25 cellular contexts compared by ENCODE assay signal in the genomic region with DNA sequence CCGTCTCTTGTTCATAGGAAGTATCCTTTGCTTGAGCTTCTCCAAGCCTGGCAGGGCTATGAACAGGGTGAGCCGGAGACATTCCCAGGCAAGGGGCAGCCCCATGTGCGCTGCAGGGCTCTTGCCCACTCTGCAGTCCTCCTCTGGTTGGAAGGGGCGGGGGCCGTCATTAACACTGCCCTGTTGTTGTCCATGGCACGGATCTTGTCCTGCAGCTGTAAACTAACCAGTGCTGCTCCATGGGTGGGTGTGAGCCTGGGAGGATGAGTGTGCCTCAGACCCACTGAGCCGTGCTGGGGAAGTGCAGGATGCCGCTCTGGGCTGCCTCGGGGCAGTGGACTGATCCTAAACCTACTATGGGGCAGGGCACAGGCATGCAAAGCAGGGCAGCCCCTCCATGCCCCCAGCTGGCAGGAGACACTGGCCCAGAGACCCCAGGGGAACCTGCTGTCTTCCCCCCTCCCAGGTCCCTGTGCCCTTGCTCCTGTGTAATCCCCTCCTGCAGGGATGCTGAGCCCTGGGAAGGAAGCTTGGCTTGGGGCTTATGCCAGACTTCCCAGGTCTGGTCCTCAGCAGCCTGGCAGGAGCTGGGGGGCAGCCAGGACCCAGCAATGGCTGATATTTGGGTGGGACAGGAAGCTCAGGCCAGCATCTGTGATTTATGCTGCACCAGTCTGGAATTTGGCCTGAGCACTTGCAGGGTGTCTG.
DNase-seq lines count a peak whose midpoint lies in the region; TF ChIP-seq lines count a peak whose summit lies in the region.
"Had no signal": no experiment of that assay in that cellular context is flagged by ENCODE, and none has a peak within 500 bp of the region (broad histone marks: within the 10 kb centered on the region; RNA-seq: fewer than 3 reads in every experiment).

No MANE protein-coding gene starts in this region.

- H3K36me3 ChIP-seq in HUES48 (ENCODE audit: control insufficient read depth, insufficient read depth, low read length): no peaks in the 10 kb centered on the region
- H3K36me3 ChIP-seq: BE2C, gastrocnemius medialis, uterus had no signal

- peak overlapping the region in 2 of 3 experiments; percentile 58 to 61 for H3K27ac Mint-ChIP-seq in nephron
- H3K27ac Mint-ChIP-seq: activated CD8-positive, alpha-beta T cell treated with anti-CD3 and anti-CD28 coated beads for 36 hours; activated T-cell treated with anti-CD3 and anti-CD28 coated beads, Interleukin-2, amount 50 U/mL, for 24 hours had no signal

- no peak overlapping the region for H3K4me3 Mint-ChIP-seq in nephron
- H3K4me3 Mint-ChIP-seq: activated CD8-positive, alpha-beta T cell treated with anti-CD3 and anti-CD28 coated beads for 36 hours; activated T-cell treated with anti-CD3 and anti-CD28 coated beads, Interleukin-2, amount 50 U/mL, for 24 hours had no signal

- H3K4me1 Mint-ChIP-seq in nephron: peaks cover 32% of the 10 kb centered on the region

- no peaks in the 10 kb centered on the region for H3K9me3 Mint-ChIP-seq in nephron
- H3K9me3 Mint-ChIP-seq: activated CD8-positive, alpha-beta T cell treated with anti-CD3 and anti-CD28 coated beads for 36 hours; activated T-cell treated with anti-CD3 and anti-CD28 coated beads, Interleukin-2, amount 50 U/mL, for 24 hours had no signal

- peak overlapping the region; percentile 3 for H3K27ac ChIP-seq in HUES48 (ENCODE audit: low read depth, low read length)
- H3K27ac ChIP-seq: body of pancreas, gastrocnemius medialis, uterus had no signal

- no peaks in the 10 kb centered on the region for H3K9me3 ChIP-seq in HUES48 (ENCODE audit: control insufficient read depth, insufficient read depth, low read length)
- H3K9me3 ChIP-seq: BE2C, body of pancreas, gastrocnemius medialis, uterus had no signal

- no peak overlapping the region for H3K9ac ChIP-seq in HUES48 (ENCODE audit: low read depth, low read length)

- peaks cover 90% of the 10 kb centered on the region for H3K27me3 ChIP-seq in HUES48 (ENCODE audit: control insufficient read depth, insufficient read depth, low read length)
- H3K27me3 ChIP-seq: BE2C, body of pancreas, uterus had no signal

- H3K4me3 ChIP-seq in HUES48 (ENCODE audit: low read depth, low read length): no peak overlapping the region
- H3K4me3 ChIP-seq: body of pancreas, gastrocnemius medialis, uterus had no signal

- DNase-seq in Ammon's horn (ENCODE audit: low spot score) (peak; percentile 77), globus pallidus (ENCODE audit: low spot score) (peak; percentile 63), NCI-H1105 (lab: John Stamatoyannopoulos, UW) (no peak), NCI-H2081 (lab: John Stamatoyannopoulos, UW) (no peak), UCSD-AML1 (lab: John Stamatoyannopoulos, UW; ENCODE audit: unreplicated experiment) (no peak), COLO668 (lab: John Stamatoyannopoulos, UW; ENCODE audit: unreplicated experiment) (no peak)
- DNase-seq: activated CD4-positive, CD25-positive, alpha-beta regulatory T cell; activated CD8-positive, alpha-beta T cell treated with anti-CD3 and anti-CD28 coated beads for 36 hours; activated T-cell treated with anti-CD3 and anti-CD28 coated beads, Interleukin-2, amount 50 U/mL, for 24 hours; BE2C; body of pancreas; COR-L47; DMS79; gastrocnemius medialis; GOT3; NCI-H1417; NCI-H446 treated with DMSO at 0.1 percent for 48 hours; PC-3; SHP77; small intestine; stimulated activated CD4-positive, alpha-beta T cell treated with anti-CD3 and anti-CD28 coated beads, Interleukin-1b, Interleukin-23, amount 100 ng/mL, for 48 hours; SW 1271; uterus had no signal

- peaks cover 6% of the 10 kb centered on the region for H3K36me3 Mint-ChIP-seq in nephron (ENCODE audit: low read depth)

- no peak for TF ChIP-seq CTCF in nephron (IDR thresholded peaks at IDR 0.05; ENCODE audit: unreplicated experiment in 3 of 3)

- H3K27me3 Mint-ChIP-seq in nephron (ENCODE audit: low read depth): peaks cover 33% of the 10 kb centered on the region

- peaks cover 23% of the 10 kb centered on the region for H3K4me1 ChIP-seq in HUES48 (ENCODE audit: control insufficient read depth, insufficient read depth, low read length)
- H3K4me1 ChIP-seq: BE2C, body of pancreas, gastrocnemius medialis, uterus had no signal

Comparison
In these comparisons a context has a peak if more than half of its experiments do, and no peak if none do; other contexts are left out.
1. DNase-seq: peak in Ammon's horn (single experiment) and globus pallidus (single experiment); none in NCI-H1105 (single experiment), NCI-H2081 (0 of 2), UCSD-AML1 (single experiment) and COLO668 (single experiment).